Comparison of ENCODE assay signal across 1 cellular context in genomic region chr17:49226771-49227435, GRCh38.
TF ChIP-seq lines count a peak whose summit lies in the region.

No MANE protein-coding gene starts in this region.

TF ChIP-seq in H1, 55 proteins besides CTCF, POLR2A, EP300 and RAD21:
- TF ChIP-seq ATF3 (IDR thresholded peaks at IDR 0.05; ENCODE audit: insufficient read depth, low read depth, low read length) (no peak), KDM5A (IDR thresholded peaks at IDR 0.05; ENCODE audit: low read length) (no peak), PHF8 (conservative IDR thresholded peaks at IDR 0.05; ENCODE audit: low read depth, low read length) (no peak), JUN (IDR thresholded peaks at IDR 0.05; ENCODE audit: low read depth, low read length) (no peak), YY1 (IDR thresholded peaks at IDR 0.05; ENCODE audit: low read depth, low read length) (no peak), MAFK (IDR thresholded peaks at IDR 0.05; ENCODE audit: low read depth, low read length) (no peak), EGR1 (IDR thresholded peaks at IDR 0.05; ENCODE audit: borderline replicate concordance, low read depth, low read length) (no peak), RFX5 (IDR thresholded peaks at IDR 0.05; ENCODE audit: borderline replicate concordance, low read depth, low read length) (no peak), KDM4A (IDR thresholded peaks at IDR 0.05; ENCODE audit: low read depth, low read length, severe bottlenecking) (no peak), BRCA1 (IDR thresholded peaks at IDR 0.05; ENCODE audit: low read depth, low read length) (no peak), CTBP2 (IDR thresholded peaks at IDR 0.05; ENCODE audit: borderline replicate concordance, insufficient read depth, insufficient read length, low read length) (no peak), SAP30 (IDR thresholded peaks at IDR 0.05; ENCODE audit: insufficient read depth, insufficient replicate concordance, low read length) (no peak), GTF2F1 (IDR thresholded peaks at IDR 0.05; ENCODE audit: borderline replicate concordance, low read depth, low read length) (no peak), EZH2 (IDR thresholded peaks at IDR 0.05; ENCODE audit: low read depth, low read length, severe bottlenecking) (no peak)
